Comparison of ENCODE assay signal across 8 cellular contexts in genomic region chr7:135509589-135509838, GRCh38. TPM values are rescaled to one million over a fixed set of nuclear protein-coding genes. Genes with fewer than 3 reads are reported as not detected.
DNase-seq lines count a peak whose midpoint lies in the region; ATAC-seq, FAIRE-seq and TF ChIP-seq lines count a peak whose summit lies in the region.

No MANE protein-coding gene starts in this region.

- peak overlapping the region; percentile 88; the same call in 1 of the 2 replicates for H3K4me2 ChIP-seq in GM12878 (ENCODE audit: control insufficient read depth, insufficient read depth)

- no peaks in the 10 kb centered on the region for H4K20me1 ChIP-seq in GM12878 (ENCODE audit: control insufficient read depth, insufficient read depth)

- no peak for FAIRE-seq in GM12878 (lab: Jason Lieb, UNC)

- intact Hi-C loops in left ventricle myocardium inferior (cut with micrococcal nuclease) (no loop called here), Right ventricle myocardium inferior (cut with DNase I) (no loop called here), GM12878 (cut with micrococcal nuclease; ENCODE audit: unreplicated experiment) (loop anchor here (5.0 to 10.0 kb wide), 3 partner anchors 97 to 512 kb away; partner anchors contain the start of gene MTPN), vagina (cut with DNase I) (no loop called here)

- H3K4me3 ChIP-seq in left ventricle myocardium inferior (peak overlapping the region; percentile 86), GM12878 (peak overlapping the region; percentile 94), liver (ENCODE audit: low read depth in 1 of 3, low read length in 3 of 3) (peak overlapping the region; percentile 63 to 99 (median 87)), vagina (peak overlapping the region; percentile 77 to 90)

- no peak for TF ChIP-seq CTCF in left ventricle myocardium inferior (IDR thresholded peaks at IDR 0.05; ENCODE audit: borderline replicate concordance)
- TF ChIP-seq CTCF in GM12878 (IDR thresholded peaks at IDR 0.05 in 2 of 3, conservative IDR thresholded peaks at IDR 0.05 in 1 of 3; ENCODE audit: control insufficient read depth in 2 of 3, extremely low read depth in 1 of 3, insufficient read depth in 1 of 3, low read depth in 3 of 3, low read length in 3 of 3), result no peak
- TF ChIP-seq CTCF in liver (IDR thresholded peaks at IDR 0.05; ENCODE audit: low read depth, low read length, missing input control), result no peak
- TF ChIP-seq CTCF in vagina (IDR thresholded peaks at IDR 0.05), result no peak

- no peaks in the 10 kb centered on the region for H3K9me3 ChIP-seq in left ventricle myocardium inferior (replicated peaks)
- peaks cover 2% of the 10 kb centered on the region; the same call in 2 of the 3 replicates for H3K9me3 ChIP-seq in GM12878 (replicated peaks; ENCODE audit: control insufficient read depth, insufficient read depth, low read length)
- no peaks in the 10 kb centered on the region for H3K9me3 ChIP-seq in liver (ENCODE audit: control insufficient read depth in 4 of 4, low read length in 3 of 4)
- no peaks in the 10 kb centered on the region for H3K9me3 ChIP-seq in vagina

- H3K27ac ChIP-seq in left ventricle myocardium inferior (replicated peaks) (peak overlapping the region; percentile 95), GM12878 (ENCODE audit: control insufficient read depth, insufficient read depth) (peak overlapping the region; percentile 97), liver (ENCODE audit: low read depth in 1 of 2, low read length in 2 of 2) (peak overlapping the region; percentile 79 to 80), vagina (peak overlapping the region; percentile 95)

- no peak for TF ChIP-seq RAD21 in GM12878 (IDR thresholded peaks at IDR 0.05; ENCODE audit: insufficient read depth, low read depth, low read length)
- TF ChIP-seq RAD21 in liver (IDR thresholded peaks at IDR 0.05), result no peak

- RAD21 ChIA-PET in GM12878 (lab: Charles Lee; ENCODE audit: unreplicated experiment), result interaction anchor here (0.8 kb wide), 1 partner anchor 10 kb away, joined by 4 read pairs; no protein-coding TSS in a partner anchor

- CTCF ChIA-PET in GM12878 (lab: Yijun Ruan, JAX), result interaction anchor here (0.7 to 1.2 kb wide), 3 partner anchors 136 to 253 kb away, joined by 3 to 4 read pairs (median 3); no protein-coding TSS in a partner anchor

- ATAC-seq in Right ventricle myocardium inferior (no peak), GM12878 (no peak), HG03159 (IDR thresholded peaks at IDR 0.05; ENCODE audit: unreplicated experiment) (no peak)

- peaks cover 50% of the 10 kb centered on the region for H3K4me1 ChIP-seq in left ventricle myocardium inferior
- no peaks in the 10 kb centered on the region for H3K4me1 ChIP-seq in GM12878 (ENCODE audit: control insufficient read depth, insufficient read depth, low read length)
- H3K4me1 ChIP-seq in liver (ENCODE audit: control insufficient read depth in 4 of 4, insufficient read depth in 4 of 4, low read length in 3 of 4), result peaks cover 2 to 33% (median 23%) of the 10 kb centered on the region in 4 donors
- peaks cover 38% of the 10 kb centered on the region for H3K4me1 ChIP-seq in vagina

- POLR2A ChIA-PET in GM12878 (lab: Charles Lee), result interaction anchor here (0.9 kb wide), 1 partner anchor 153 kb away, joined by 3 read pairs; the partner anchor contains the start of gene STMP1

- BruUV-seq in GM12878 (replicated peaks; lab: Mats Ljungman, UMichigan), result no TSS peak

- no peak for TF ChIP-seq EP300 in GM12878 (IDR thresholded peaks at IDR 0.05; ENCODE audit: borderline replicate concordance in 1 of 2, control insufficient read depth in 1 of 2, low read depth in 2 of 2, low read length in 2 of 2)

- H2AFZ ChIP-seq in GM12878 (ENCODE audit: control insufficient read depth, low read depth, low read length), result peak overlapping the region; percentile 99

- peaks cover 51% of the 10 kb centered on the region for H3K79me2 ChIP-seq in GM12878 (ENCODE audit: control insufficient read depth, insufficient read depth, low read length)

- TF ChIP-seq POLR2A in GM12878 (IDR thresholded peaks at IDR 0.05; ENCODE audit: low read depth, low read length), result no peak
- no peak for TF ChIP-seq POLR2A in vagina (IDR thresholded peaks at IDR 0.05)

- H3K9ac ChIP-seq in GM12878 (ENCODE audit: control insufficient read depth, insufficient read depth, low read length), result peak overlapping the region; percentile 98
- peak overlapping the region; percentile 83 to 88 for H3K9ac ChIP-seq in liver (ENCODE audit: low read depth in 1 of 2, low read length in 2 of 2)

- SMC1A ChIA-PET in GM12878 (lab: Charles Lee; ENCODE audit: uncharacterized antibody, unreplicated experiment), result interaction anchor here (1.0 to 1.5 kb wide), 3 partner anchors 31 to 94 kb away, joined by 3 to 4 read pairs (median 3); no protein-coding TSS in a partner anchor

- H3K36me3 ChIP-seq in left ventricle myocardium inferior (no peaks in the 10 kb centered on the region), GM12878 (ENCODE audit: control insufficient read depth in 2 of 2, insufficient read depth in 2 of 2, low read length in 1 of 2) (peaks cover 0 to 5% of the 10 kb centered on the region in 2 experiments; a peak in 1 of 4 replicates), liver (ENCODE audit: control insufficient read depth in 4 of 4, insufficient read depth in 3 of 4, low read depth in 1 of 4, low read length in 3 of 4) (no peaks in the 10 kb centered on the region), vagina (no peaks in the 10 kb centered on the region)

- H3K27me3 ChIP-seq in left ventricle myocardium inferior (ENCODE audit: low read depth), result no peaks in the 10 kb centered on the region
- no peaks in the 10 kb centered on the region for H3K27me3 ChIP-seq in GM12878 (replicated peaks in 1 of 2; ENCODE audit: control insufficient read depth in 2 of 2, insufficient read depth in 2 of 2, low read length in 1 of 2)
- no peaks in the 10 kb centered on the region for H3K27me3 ChIP-seq in liver (ENCODE audit: control insufficient read depth in 4 of 4, insufficient read depth in 4 of 4, low read length in 3 of 4)
- H3K27me3 ChIP-seq in vagina, result no peaks in the 10 kb centered on the region

- in situ Hi-C loops in GM12878 (cut with MboI), result no loop called here

- no peak for DNase-seq in left ventricle myocardium inferior
- DNase-seq in Right ventricle myocardium inferior (ENCODE audit: missing footprints), result no peak
- DNase-seq in GM12878 (ENCODE audit: low read depth, low spot score), result no peak
- DNase-seq in vagina (ENCODE audit: extremely low spot score in 2 of 2), result no peak
- DNase-seq in stimulated activated naive CD4-positive, alpha-beta T cell (lab: John Stamatoyannopoulos, UW), result no peak
- DNase-seq in DMS53 (lab: John Stamatoyannopoulos, UW), result no peak

- WGBS in GM12878 (ENCODE audit: insufficient coverage, insufficient replicate concordance, low lambda C conversion rate, missing lambda C conversion rate), result 0% methylated on average over 7 of the region's 14 CpGs
- WGBS in liver, result under 1% methylated on average over 14 of the region's 14 CpGs

TF ChIP-seq in GM12878, 131 proteins besides CTCF, POLR2A, EP300 and RAD21 (continues in another document):
- TF ChIP-seq BACH1 (IDR thresholded peaks at IDR 0.05; ENCODE audit: borderline replicate concordance), result no peak
- peak; percentile 69; the same call in 1 of the 2 replicates for TF ChIP-seq NFXL1 (IDR thresholded peaks at IDR 0.05; ENCODE audit: borderline replicate concordance)

TF ChIP-seq in liver, 16 proteins besides CTCF, POLR2A, EP300 and RAD21 (continues in another document):
- TF ChIP-seq SP1 (IDR thresholded peaks at IDR 0.05) (no peak), HNF4G (IDR thresholded peaks at IDR 0.05) (no peak), TAF1 (conservative IDR thresholded peaks at IDR 0.05) (no peak)

RNA-seq across cellular contexts. Expression of gene CNOT4, which starts 0.4 kb away (rescaled TPM):
- total RNA-seq in left ventricle myocardium inferior (26.1 TPM), Right ventricle myocardium inferior (26.6 TPM), GM12878 (2014; rRNA removed) (12.9 and 13.0 TPM in 2 replicates), GM12878 (2014; rRNA removed; fragmentation: Illumina TruSeq; extraction: Trizol) (11.6 and 12.7 TPM in 2 replicates), GM12878 (2021) (19.6 and 20.3 TPM in 2 replicates), liver (10 to 100 TPM in 1 of 2 donors, 1 to 10 TPM in 1; 6.9 to 11.1 TPM), vagina (23.3 TPM)
- 67.0 and 68.1 TPM in 2 replicates for total RNA-seq in GM12878 (2013; cell fraction: nucleolus; rRNA removed)
- 3.9 TPM for polyA plus RNA-seq in GM12878 (2011; ENCODE audit: low read depth)
- polyA plus RNA-seq in GM12878 (2011; rRNA removed) (13.3 and 16.3 TPM in 2 replicates), GM12878 (2014; fragmentation: Illumina TruSeq; extraction: Trizol) (16.9 and 19.6 TPM in 2 replicates), GM12878 (2014; fragmentation: Nextera tagmentation; extraction: Ambion mirVana) (10 to 100 TPM; 11.3 to 29.6 TPM), GM12878 (2014; rRNA removed) (9.4 and 9.6 TPM in 2 replicates), GM12878 (2016; fragmentation: Nextera tagmentation; extraction: Ambion mirVana) (10 to 100 TPM; 17.5 to 17.8 TPM), liver (10 to 100 TPM in 1 of 2 donors, 1 to 10 TPM in 1; 3.7 to 10.3 TPM)
- 10.6 and 11.2 TPM in 2 replicates for polyA plus RNA-seq in GM12878 (2011; cell fraction: cytosol; rRNA removed)
- polyA plus RNA-seq in GM12878 (2011; cell fraction: nucleus; rRNA removed), result 17.3 and 19.8 TPM in 2 replicates
- 6.8 and 10.1 TPM in 2 replicates for polyA plus RNA-seq in GM12878 (2012)
- 28.6 and 32.0 TPM in 2 replicates for polyA minus RNA-seq in GM12878 (2011; rRNA and poly(A)+ RNA removed)
- polyA minus RNA-seq in GM12878 (2011; cell fraction: cytosol; rRNA and poly(A)+ RNA removed), result 5.5 and 8.0 TPM in 2 replicates
- polyA minus RNA-seq in GM12878 (2011; cell fraction: nucleus; rRNA and poly(A)+ RNA removed), result 41.1 and 55.2 TPM in 2 replicates

RNA-seq across cellular contexts. Expression of gene NUP205, which starts 48.2 kb away (rescaled TPM):
- total RNA-seq in left ventricle myocardium inferior, result 14.3 TPM
- total RNA-seq in Right ventricle myocardium inferior, result 14.5 TPM
- total RNA-seq in GM12878 (2013; cell fraction: nucleolus; rRNA removed), result 107 and 113 TPM in 2 replicates
- total RNA-seq in GM12878 (2014; rRNA removed), result 105 and 122 TPM in 2 replicates
- total RNA-seq in GM12878 (2014; rRNA removed; fragmentation: Illumina TruSeq; extraction: Trizol), result 96.1 and 97.3 TPM in 2 replicates
- total RNA-seq in GM12878 (2021), result 104 and 109 TPM in 2 replicates
- 44.3 TPM for polyA plus RNA-seq in GM12878 (2011; ENCODE audit: low read depth)
- polyA plus RNA-seq in GM12878 (2011; rRNA removed), result 110 and 118 TPM in 2 replicates
- polyA plus RNA-seq in GM12878 (2011; cell fraction: cytosol; rRNA removed), result 78.4 and 92.3 TPM in 2 replicates
- polyA plus RNA-seq in GM12878 (2011; cell fraction: nucleus; rRNA removed), result 94.0 and 94.7 TPM in 2 replicates
- polyA plus RNA-seq in GM12878 (2012), result 44.8 and 61.3 TPM in 2 replicates
- polyA plus RNA-seq in GM12878 (2014; fragmentation: Illumina TruSeq; extraction: Trizol), result 88.4 and 97.2 TPM in 2 replicates
- polyA plus RNA-seq in GM12878 (2014; fragmentation: Nextera tagmentation; extraction: Ambion mirVana), result 10 to 100 TPM; 41.4 to 83.4 TPM
- polyA plus RNA-seq in GM12878 (2014; rRNA removed), result 80.8 and 81.1 TPM in 2 replicates
- 10 to 100 TPM; 69.9 to 70.8 TPM for polyA plus RNA-seq in GM12878 (2016; fragmentation: Nextera tagmentation; extraction: Ambion mirVana)
- polyA minus RNA-seq in GM12878 (2011; rRNA and poly(A)+ RNA removed), result 147 and 155 TPM in 2 replicates
- 51.6 TPM in 2 replicates for polyA minus RNA-seq in GM12878 (2011; cell fraction: cytosol; rRNA and poly(A)+ RNA removed)
- polyA minus RNA-seq in GM12878 (2011; cell fraction: nucleus; rRNA and poly(A)+ RNA removed), result 67.3 and 75.4 TPM in 2 replicates
- 10 to 100 TPM; 16.6 to 27.8 TPM for total RNA-seq in liver
- 1 to 10 TPM; 6.3 to 7.5 TPM for polyA plus RNA-seq in liver
- total RNA-seq in vagina, result 28.2 TPM
